Comparison of ENCODE assay signal across 24 cellular contexts in the genomic region with DNA sequence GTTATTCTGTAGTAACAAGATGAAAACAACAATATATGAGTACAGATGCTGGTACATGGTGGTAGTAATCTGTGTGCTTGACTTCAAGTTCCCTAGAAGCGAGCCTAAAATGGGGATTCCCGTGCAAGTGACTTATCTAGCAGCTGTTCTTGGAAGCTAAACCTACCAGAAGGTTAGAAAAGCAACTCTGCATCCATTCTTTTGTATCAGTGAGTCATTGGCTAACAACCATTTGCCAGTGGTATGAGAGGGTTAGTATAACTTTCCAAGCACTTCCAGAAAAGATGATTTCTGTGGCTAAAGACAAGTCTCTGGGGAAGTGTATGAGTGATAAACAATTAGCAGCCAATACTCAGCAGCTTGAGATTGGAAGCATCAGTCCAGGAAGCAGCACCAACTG.
"Had no signal": no experiment of that assay in that cellular context is flagged by ENCODE, and none has a peak within 500 bp of the region (broad histone marks: within the 10 kb centered on the region; RNA-seq: fewer than 3 reads in every experiment).

No MANE protein-coding gene starts in this region.

- H3K4me3 ChIP-seq: ascending aorta, colonic mucosa, esophagus squamous epithelium, gastrocnemius medialis, spleen, testis, transverse colon had no signal

- DNase-seq: activated CD4-positive, alpha-beta T cell treated with anti-CD3 and anti-CD28 coated beads for 48 hours; activated CD4-positive, alpha-beta T cell treated with anti-CD3 and anti-CD28 coated beads, Interleukin-2, amount 50 U/mL, for 48 hours; activated CD8-positive, alpha-beta memory T cell treated with anti-CD3 and anti-CD28 coated beads for 24 hours; activated gamma-delta T cell; activated naive CD4-positive, alpha-beta T cell treated with anti-CD3 and anti-CD28 coated beads, Interleukin-2, amount 10 ng/mL, durations not matched to agents 7 days and 5 days; activated naive CD8-positive, alpha-beta T cell treated with anti-CD3 and anti-CD28 coated beads, Interleukin-2, amount 10 ng/mL, durations not matched to agents 7 days and 5 days; colonic mucosa; effector CD8-positive, alpha-beta T cell; esophagus squamous epithelium; gastrocnemius medialis; glutamatergic neuron; left colon; midbrain; naive thymus-derived CD4-positive, alpha-beta T cell; occipital lobe; right cardiac atrium; spleen; stimulated activated naive CD4-positive, alpha-beta T cell treated with Interleukin-2 at 50 U/mL for 16 hours; SW 1271; T-helper 9 cell; testis; transverse colon; WERI-Rb-1 had no signal
